In the genomic region with DNA sequence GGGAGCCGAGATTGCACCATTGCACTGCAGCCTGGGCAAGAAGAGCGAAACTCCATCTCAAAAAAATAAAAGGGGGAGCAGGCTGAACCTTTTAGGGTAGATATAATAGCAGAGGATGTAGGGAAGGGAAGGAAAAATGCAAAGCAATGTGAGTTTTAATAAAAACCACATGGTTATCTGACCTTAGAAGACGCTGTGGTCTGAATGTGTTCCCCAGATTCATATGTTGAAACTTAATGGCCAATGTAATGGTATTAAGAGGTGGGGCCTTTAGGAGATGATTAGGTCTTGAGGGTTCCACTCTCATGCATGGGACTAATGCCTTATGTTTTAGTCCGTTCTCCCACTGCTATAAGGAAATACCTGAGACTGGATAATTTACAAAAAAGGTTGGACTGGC, we compare ENCODE assay signal across 24 cellular contexts.
DNase-seq lines count a peak whose midpoint lies in the region; ATAC-seq and TF ChIP-seq lines count a peak whose summit lies in the region.
"Had no signal": no experiment of that assay in that cellular context is flagged by ENCODE, and none has a peak within 500 bp of the region (broad histone marks: within the 10 kb centered on the region; RNA-seq: fewer than 3 reads in every experiment).

No MANE protein-coding gene starts in this region.

- peaks cover 9% of the 10 kb centered on the region for H3K4me1 Mint-ChIP-seq in neural crest cell
- H3K4me1 Mint-ChIP-seq: B cell; CD8-positive, alpha-beta memory T cell had no signal

- no peak overlapping the region for H3K27ac ChIP-seq in GM23248
- no peak overlapping the region for H3K27ac ChIP-seq in tibial nerve
- H3K27ac ChIP-seq: PC-9, SJSA1 had no signal

- H4K20me1 ChIP-seq in GM23248 (ENCODE audit: insufficient read depth): no peaks in the 10 kb centered on the region

- peak; percentile 24 for DNase-seq in AG09309 (ENCODE audit: low read depth)
- DNase-seq in GM23248: peak; percentile 36
- DNase-seq in fibroblast of mammary gland (ENCODE audit: low read depth): peak; percentile 69
- no peak for DNase-seq in neural crest cell (ENCODE audit: low read depth, low spot score)
- DNase-seq in activated CD4-positive, alpha-beta T cell treated with anti-CD3 and anti-CD28 coated beads, Interleukin-2, amount 50 U/mL, for 1 hour: no peak
- DNase-seq in tibial nerve (ENCODE audit: low spot score in 2 of 2): no peak
- DNase-seq: CD8-positive, alpha-beta memory T cell; DMS 273 treated with DMSO at 0.1 percent for 48 hours; DMS79 treated with DMSO at 0.1 percent for 48 hours; H9; IMR-90; KG1; MM.1S; NCI-H1417; NCI-H1694; NCI-H2029 treated with DMSO at 0.1 percent for 48 hours; NCI-H526 treated with DMSO at 0.1 percent for 48 hours; PC-9; Right ventricle myocardium superior; RPMI8226 had no signal

- H3K9me3 ChIP-seq in GM23248 (ENCODE audit: low read depth): no peaks in the 10 kb centered on the region
- no peaks in the 10 kb centered on the region for H3K9me3 ChIP-seq in tibial nerve
- H3K9me3 ChIP-seq: SJSA1 had no signal

- peak overlapping the region; percentile 60 for H3K27ac Mint-ChIP-seq in neural crest cell (ENCODE audit: unreplicated experiment)
- H3K27ac Mint-ChIP-seq: B cell; CD14-positive monocyte; CD8-positive, alpha-beta memory T cell; H9 had no signal

- H3K36me3 ChIP-seq in GM23248 (ENCODE audit: low read depth): no peaks in the 10 kb centered on the region
- H3K36me3 ChIP-seq in tibial nerve: peaks cover 0 to 29% (median 0%) of the 10 kb centered on the region in 3 donors
- H3K36me3 ChIP-seq: SJSA1 had no signal

- peaks cover 16% of the 10 kb centered on the region for H3F3A ChIP-seq in GM23248 (ENCODE audit: insufficient read depth)

- peaks cover 2% of the 10 kb centered on the region for H3K36me3 Mint-ChIP-seq in neural crest cell (ENCODE audit: low read depth)
- H3K36me3 Mint-ChIP-seq: CD14-positive monocyte had no signal

- H3K4me1 ChIP-seq in GM23248 (ENCODE audit: insufficient read depth) (peaks cover 18% of the 10 kb centered on the region), tibial nerve (no peaks in the 10 kb centered on the region)

- in situ Hi-C loops in GM23248 (cut with MboI): no loop called here

- no peak overlapping the region for H3K4me3 Mint-ChIP-seq in neural crest cell
- H3K4me3 Mint-ChIP-seq: B cell; CD14-positive monocyte; CD8-positive, alpha-beta memory T cell; H9 had no signal

- H3K9ac ChIP-seq in GM23248: no peak overlapping the region

- WGBS in GM23248 (ENCODE audit: low coverage in 1 of 2, low lambda C conversion rate in 2 of 2, missing lambda C conversion rate in 2 of 2), 2 experiments: 76 to 81% methylated on average over 4 of the region's 4 CpGs
- 86 to 94% methylated on average over 4 of the region's 4 CpGs for WGBS in tibial nerve, 2 donors

- no peaks in the 10 kb centered on the region for H3K27me3 Mint-ChIP-seq in neural crest cell (ENCODE audit: low read depth)
- H3K27me3 Mint-ChIP-seq: B cell; CD8-positive, alpha-beta memory T cell had no signal

- H2AFZ ChIP-seq in GM23248: no peak overlapping the region
- H2AFZ ChIP-seq: PC-9 had no signal

- H3K9me2 ChIP-seq in GM23248 (ENCODE audit: insufficient read depth): no peaks in the 10 kb centered on the region

- no peaks in the 10 kb centered on the region for H3K27me3 ChIP-seq in GM23248 (replicated peaks; ENCODE audit: insufficient read depth)
- H3K27me3 ChIP-seq in tibial nerve: no peaks in the 10 kb centered on the region
- H3K27me3 ChIP-seq: SJSA1 had no signal

- no peak for ATAC-seq in HG02852 (IDR thresholded peaks at IDR 0.05; ENCODE audit: unreplicated experiment)

- TF ChIP-seq CTCF in AG09309 (IDR thresholded peaks at IDR 0.05; ENCODE audit: control insufficient read depth, insufficient read depth, low read depth, low read length, missing control alignments): no peak
- TF ChIP-seq CTCF in fibroblast of mammary gland (conservative IDR thresholded peaks at IDR 0.05; ENCODE audit: control insufficient read depth, insufficient read depth, low read depth, low read length): no peak
- no peak for TF ChIP-seq CTCF in neural crest cell (conservative IDR thresholded peaks at IDR 0.05)
- no peak for TF ChIP-seq CTCF in tibial nerve (IDR thresholded peaks at IDR 0.05)

- H3K9me3 Mint-ChIP-seq in neural crest cell: no peaks in the 10 kb centered on the region
- H3K9me3 Mint-ChIP-seq: CD8-positive, alpha-beta memory T cell; H9 had no signal

- no peak overlapping the region for H3K4me2 ChIP-seq in GM23248 (ENCODE audit: unreplicated experiment)
- H3K4me2 ChIP-seq: PC-9 had no signal

- H3K4me3 ChIP-seq in AG09309 (ENCODE audit: control insufficient read depth, low read depth, low read length) (no peak overlapping the region), GM23248 (no peak overlapping the region), fibroblast of mammary gland (ENCODE audit: control insufficient read depth, low read depth, low read length) (no peak overlapping the region), tibial nerve (no peak overlapping the region)
- H3K4me3 ChIP-seq: PC-9, SJSA1 had no signal

- TF ChIP-seq EP300 in tibial nerve (IDR thresholded peaks at IDR 0.05): no peak

- no peaks in the 10 kb centered on the region for H3K79me2 ChIP-seq in GM23248 (ENCODE audit: insufficient read depth)

- no peak for TF ChIP-seq POLR2A in tibial nerve (IDR thresholded peaks at IDR 0.05)

Comparison
In these comparisons a context has a peak if more than half of its experiments do, and no peak if none do; other contexts are left out.
1. DNase-seq: peak in AG09309 (single experiment), GM23248 (single experiment) and fibroblast of mammary gland (single experiment); none in neural crest cell (single experiment), activated CD4-positive, alpha-beta T cell treated with anti-CD3 and anti-CD28 coated beads, Interleukin-2, amount 50 U/mL, for 1 hour (single experiment) and tibial nerve (0 of 2).